In the genomic region with DNA sequence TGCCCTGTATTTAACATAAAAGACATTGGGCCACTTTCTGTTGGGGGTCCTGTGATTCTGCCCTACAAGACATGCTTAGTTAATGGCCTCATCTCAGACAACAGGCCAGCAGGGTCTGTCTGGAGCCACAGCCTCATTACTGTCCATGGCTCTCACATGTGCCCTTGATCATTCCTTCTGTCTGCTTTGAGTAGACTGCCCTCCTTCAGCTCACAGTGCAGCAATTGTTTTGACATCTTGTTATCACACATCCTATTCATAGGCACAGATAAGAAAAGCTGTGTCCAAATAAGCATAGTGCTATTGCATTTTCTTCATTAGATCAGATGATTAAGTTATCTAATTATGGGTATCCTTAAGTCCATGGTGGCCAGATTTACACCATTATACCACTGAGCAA, we compare ENCODE assay signal across 15 cellular contexts.
"Had no signal": no experiment of that assay in that cellular context is flagged by ENCODE, and none has a peak within 500 bp of the region (broad histone marks: within the 10 kb centered on the region; RNA-seq: fewer than 3 reads in every experiment).

No MANE protein-coding gene starts in this region.

- H3K4me1 Mint-ChIP-seq: central memory CD8-positive, alpha-beta T cell; memory B cell; stimulated activated naive CD8-positive, alpha-beta T cell treated with anti-CD3 and anti-CD28 coated beads, Interleukin-15, amount 100 ng/mL, for 72 hours; T-helper 17 cell had no signal

- H3K27me3 ChIP-seq: body of pancreas, right lobe of liver had no signal

- H3K36me3 ChIP-seq: right lobe of liver had no signal

- H3K27ac ChIP-seq: body of pancreas, right lobe of liver had no signal

- H3K4me1 ChIP-seq: body of pancreas, right lobe of liver had no signal

- H3K27ac Mint-ChIP-seq: activated CD8-positive, alpha-beta T cell treated with anti-CD3 and anti-CD28 coated beads for 36 hours; activated naive CD4-positive, alpha-beta T cell treated with anti-CD3 and anti-CD28 coated beads, Interleukin-2, amount 50 U/mL, for 72 hours; memory B cell; progenitor cell of endocrine pancreas; stimulated activated naive CD8-positive, alpha-beta T cell treated with anti-CD3 and anti-CD28 coated beads, Interleukin-15, amount 100 ng/mL, for 72 hours; T-helper 17 cell had no signal

- H3K4me3 ChIP-seq: body of pancreas, right lobe of liver had no signal

- H3K36me3 Mint-ChIP-seq: activated naive CD4-positive, alpha-beta T cell treated with anti-CD3 and anti-CD28 coated beads, Interleukin-2, amount 50 U/mL, for 72 hours; memory B cell had no signal

- H3K27me3 Mint-ChIP-seq: activated CD8-positive, alpha-beta T cell treated with anti-CD3 and anti-CD28 coated beads for 36 hours; memory B cell; progenitor cell of endocrine pancreas; stimulated activated naive CD8-positive, alpha-beta T cell treated with anti-CD3 and anti-CD28 coated beads, Interleukin-15, amount 100 ng/mL, for 72 hours had no signal

- H3K9me3 Mint-ChIP-seq: activated CD8-positive, alpha-beta T cell treated with anti-CD3 and anti-CD28 coated beads for 36 hours; activated naive CD4-positive, alpha-beta T cell treated with anti-CD3 and anti-CD28 coated beads, Interleukin-2, amount 50 U/mL, for 72 hours; activated T-cell treated with anti-CD3 and anti-CD28 coated beads, Interleukin-2, amount 50 U/mL, for 4 hours; central memory CD8-positive, alpha-beta T cell; memory B cell; stimulated activated naive CD8-positive, alpha-beta T cell treated with anti-CD3 and anti-CD28 coated beads, Interleukin-15, amount 100 ng/mL, for 72 hours had no signal

- H3K4me3 Mint-ChIP-seq: activated CD8-positive, alpha-beta T cell treated with anti-CD3 and anti-CD28 coated beads for 36 hours; activated T-cell treated with anti-CD3 and anti-CD28 coated beads, Interleukin-2, amount 50 U/mL, for 4 hours; central memory CD8-positive, alpha-beta T cell; memory B cell; stimulated activated naive CD8-positive, alpha-beta T cell treated with anti-CD3 and anti-CD28 coated beads, Interleukin-15, amount 100 ng/mL, for 72 hours; T-helper 17 cell had no signal

- H3K9me3 ChIP-seq: body of pancreas, right lobe of liver had no signal

- DNase-seq: activated CD4-positive, alpha-beta T cell treated with anti-CD3 and anti-CD28 coated beads for 48 hours; activated CD8-positive, alpha-beta T cell treated with anti-CD3 and anti-CD28 coated beads for 36 hours; activated gamma-delta T cell; activated T-cell treated with anti-CD3 and anti-CD28 coated beads, Interleukin-2, amount 50 U/mL, for 4 hours; amygdala; body of pancreas; effector CD8-positive, alpha-beta T cell; right lobe of liver; stimulated activated CD4-positive, alpha-beta T cell treated with anti-CD3 and anti-CD28 coated beads, Interleukin-1b, Interleukin-23, amount 100 ng/mL, for 48 hours; stimulated activated naive CD8-positive, alpha-beta T cell treated with anti-CD3 and anti-CD28 coated beads, Interleukin-15, amount 100 ng/mL, for 72 hours; T-helper 17 cell had no signal
